11 cellular contexts compared by ENCODE assay signal in the genomic region with DNA sequence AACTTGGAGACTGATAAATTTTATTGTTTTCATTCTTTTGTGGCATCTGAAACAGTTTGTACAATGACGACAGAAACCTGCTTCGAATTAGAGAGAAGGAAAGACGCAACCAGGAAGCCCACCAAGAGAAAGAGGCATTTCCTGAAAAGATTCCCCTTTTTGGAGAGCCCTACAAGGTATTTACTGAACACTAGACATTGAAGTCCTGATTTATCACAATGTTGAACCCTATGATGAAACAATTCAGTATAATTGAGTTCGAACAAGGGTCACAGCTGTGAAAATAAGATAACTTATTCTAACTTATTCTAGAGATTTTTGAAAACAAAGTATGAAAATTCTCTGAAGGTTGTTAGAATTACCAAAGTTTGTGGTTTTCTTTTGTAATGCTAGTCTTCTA.
DNase-seq lines count a peak whose midpoint lies in the region; ATAC-seq and TF ChIP-seq lines count a peak whose summit lies in the region.
"Had no signal": no experiment of that assay in that cellular context is flagged by ENCODE, and none has a peak within 500 bp of the region (broad histone marks: within the 10 kb centered on the region; RNA-seq: fewer than 3 reads in every experiment).

No MANE protein-coding gene starts in this region.

- no peaks in the 10 kb centered on the region for H3K9me3 ChIP-seq in breast epithelium
- no peaks in the 10 kb centered on the region for H3K9me3 ChIP-seq in mammary epithelial cell (replicated peaks; ENCODE audit: insufficient read depth, low read length)
- H3K9me3 ChIP-seq in esophagus muscularis mucosa, result no peaks in the 10 kb centered on the region
- no peaks in the 10 kb centered on the region for H3K9me3 ChIP-seq in neural progenitor cell (ENCODE audit: low read depth)
- no peaks in the 10 kb centered on the region for H3K9me3 ChIP-seq in upper lobe of right lung

- no peak for TF ChIP-seq POLR2A in breast epithelium (IDR thresholded peaks at IDR 0.05)
- no peak for TF ChIP-seq POLR2A in esophagus muscularis mucosa (IDR thresholded peaks at IDR 0.05; ENCODE audit: low read depth)

- BruUV-seq in mammary epithelial cell (replicated peaks; lab: Mats Ljungman, UMichigan), result no TSS peak

- TF ChIP-seq EP300 in esophagus muscularis mucosa (IDR thresholded peaks at IDR 0.05), result no peak

- H2AFZ ChIP-seq in mammary epithelial cell (ENCODE audit: low read depth, low read length) (no peak overlapping the region), neural progenitor cell (replicated peaks) (no peak overlapping the region)
- H2AFZ ChIP-seq: hepatocyte had no signal

- peaks cover 3% of the 10 kb centered on the region for H3K27me3 Mint-ChIP-seq in neural progenitor cell (ENCODE audit: insufficient read depth, low read depth)

- dilution Hi-C loops in mammary epithelial cell (cut with HindIII; ENCODE audit: low sequenced_read_pairs), result no loop called here

- H3K4me1 ChIP-seq in breast epithelium, result no peaks in the 10 kb centered on the region
- peaks cover 23% of the 10 kb centered on the region for H3K4me1 ChIP-seq in mammary epithelial cell (ENCODE audit: insufficient read depth, low read length)
- peaks cover 83 to 86% (median 84%) of the 10 kb centered on the region in 4 donors for H3K4me1 ChIP-seq in esophagus muscularis mucosa
- H3K4me1 ChIP-seq in neural progenitor cell, result peaks cover 61% of the 10 kb centered on the region
- H3K4me1 ChIP-seq in upper lobe of right lung, result peaks cover 49% of the 10 kb centered on the region

- H3K36me3 ChIP-seq in breast epithelium (no peaks in the 10 kb centered on the region), mammary epithelial cell (ENCODE audit: insufficient read depth, low read length) (peaks cover 4% of the 10 kb centered on the region), esophagus muscularis mucosa (peaks cover 6 to 22% (median 16%) of the 10 kb centered on the region in 4 donors), neural progenitor cell (peaks cover 5% of the 10 kb centered on the region), upper lobe of right lung (peaks cover 18% of the 10 kb centered on the region)

- H3K36me3 Mint-ChIP-seq in neural progenitor cell, result peaks cover 26% of the 10 kb centered on the region

- 96% methylated on average over 4 of the region's 4 CpGs for WGBS in mammary epithelial cell (ENCODE audit: low coverage, missing lambda C conversion rate)
- 49% methylated on average over 4 of the region's 4 CpGs for WGBS in esophagus muscularis mucosa

- peaks cover 3% of the 10 kb centered on the region for H3K9me3 Mint-ChIP-seq in neural progenitor cell
- H3K9me3 Mint-ChIP-seq: stimulated activated effector memory CD8-positive, alpha-beta T cell treated with anti-CD3 and anti-CD28 coated beads, Interleukin-12 subunit alpha, Interleukin-12 subunit beta, amount 100 ng/mL, for 72 hours had no signal

- peaks cover 72% of the 10 kb centered on the region for H3K79me2 ChIP-seq in mammary epithelial cell (ENCODE audit: insufficient read depth, low read length)
- H3K79me2 ChIP-seq in neural progenitor cell (ENCODE audit: low read depth), result peaks cover 97% of the 10 kb centered on the region

- TF ChIP-seq CTCF in breast epithelium (IDR thresholded peaks at IDR 0.05), result no peak
- TF ChIP-seq CTCF in mammary epithelial cell (conservative IDR thresholded peaks at IDR 0.05 in 1 of 2, IDR thresholded peaks at IDR 0.05 in 1 of 2; ENCODE audit: extremely low read depth in 1 of 2, insufficient read depth in 1 of 2, low read depth in 1 of 2, low read length in 2 of 2), result no peak
- no peak for TF ChIP-seq CTCF in esophagus muscularis mucosa (IDR thresholded peaks at IDR 0.05)
- TF ChIP-seq CTCF in neural progenitor cell (IDR thresholded peaks at IDR 0.05), result no peak
- no peak for TF ChIP-seq CTCF in upper lobe of right lung (IDR thresholded peaks at IDR 0.05)

- H3K4me3 ChIP-seq in breast epithelium, result no peak overlapping the region
- H3K4me3 ChIP-seq in mammary epithelial cell (replicated peaks in 1 of 3; ENCODE audit: insufficient read depth in 1 of 3, low read depth in 2 of 3, low read length in 3 of 3), result no peak overlapping the region
- H3K4me3 ChIP-seq in esophagus muscularis mucosa, result peak overlapping the region in 1 of 4 donors; percentile 40
- H3K4me3 ChIP-seq in neural progenitor cell, result no peak overlapping the region
- H3K4me3 ChIP-seq in upper lobe of right lung, result no peak overlapping the region
- H3K4me3 ChIP-seq: hepatocyte had no signal

- no peak for ATAC-seq in upper lobe of right lung
- ATAC-seq: stimulated activated effector memory CD8-positive, alpha-beta T cell treated with anti-CD3 and anti-CD28 coated beads, Interleukin-12 subunit alpha, Interleukin-12 subunit beta, amount 100 ng/mL, for 72 hours had no signal

- peaks cover 30% of the 10 kb centered on the region for H3K4me1 Mint-ChIP-seq in neural progenitor cell

- CTCF ChIA-PET in mammary epithelial cell (lab: Charles Lee; ENCODE audit: low non-redundant PET), result no interaction called here

- H3K9ac ChIP-seq in mammary epithelial cell (ENCODE audit: insufficient read depth, low read length), result no peak overlapping the region
- no peak overlapping the region for H3K9ac ChIP-seq in neural progenitor cell

- in situ Hi-C loops in mammary epithelial cell (cut with MboI; ENCODE audit: low sequenced_read_pairs in 2 of 2), result no loop called here

- H4K20me1 ChIP-seq in mammary epithelial cell (ENCODE audit: insufficient read depth, low read length) (no peaks in the 10 kb centered on the region), neural progenitor cell (ENCODE audit: low read depth) (peaks cover 32% of the 10 kb centered on the region)

- DNase-seq in breast epithelium (ENCODE audit: low spot score in 2 of 2), result no peak
- DNase-seq in mammary epithelial cell, result no peak
- no peak for DNase-seq in esophagus muscularis mucosa (ENCODE audit: extremely low spot score)
- DNase-seq in neural progenitor cell (ENCODE audit: low spot score), result no peak
- DNase-seq in upper lobe of right lung, result no peak
- DNase-seq in activated T-cell treated with anti-CD3 and anti-CD28 coated beads, Interleukin-2, amount 50 U/mL, for 48 hours, result no peak
- no peak for DNase-seq in NCI-H748 (lab: John Stamatoyannopoulos, UW; ENCODE audit: unreplicated experiment)
- DNase-seq in A172 (ENCODE audit: low spot score), result no peak
- DNase-seq: DMS79 had no signal

- no peak overlapping the region for H3K4me3 Mint-ChIP-seq in neural progenitor cell
- H3K4me3 Mint-ChIP-seq: stimulated activated effector memory CD8-positive, alpha-beta T cell treated with anti-CD3 and anti-CD28 coated beads, Interleukin-12 subunit alpha, Interleukin-12 subunit beta, amount 100 ng/mL, for 72 hours had no signal

- H3K27ac Mint-ChIP-seq in neural progenitor cell, result no peak overlapping the region
- H3K27ac Mint-ChIP-seq: stimulated activated effector memory CD8-positive, alpha-beta T cell treated with anti-CD3 and anti-CD28 coated beads, Interleukin-12 subunit alpha, Interleukin-12 subunit beta, amount 100 ng/mL, for 72 hours had no signal

- H3F3A ChIP-seq in neural progenitor cell (ENCODE audit: low read depth), result peaks cover 29% of the 10 kb centered on the region

- intact Hi-C loops in breast epithelium (cut with DNase I; ENCODE audit: low total_unique reads), result no loop called here
- intact Hi-C loops in mammary epithelial cell (cut with micrococcal nuclease), result no loop called here
- intact Hi-C loops in esophagus muscularis mucosa (cut with DNase I), result no loop called here
- intact Hi-C loops in upper lobe of right lung (cut with DNase I), result no loop called here

- H3K27me3 ChIP-seq in breast epithelium, result no peaks in the 10 kb centered on the region
- no peaks in the 10 kb centered on the region for H3K27me3 ChIP-seq in mammary epithelial cell (ENCODE audit: insufficient read depth, low read length)
- no peaks in the 10 kb centered on the region for H3K27me3 ChIP-seq in esophagus muscularis mucosa
- no peaks in the 10 kb centered on the region for H3K27me3 ChIP-seq in neural progenitor cell
- no peaks in the 10 kb centered on the region for H3K27me3 ChIP-seq in upper lobe of right lung
- H3K27me3 ChIP-seq: hepatocyte had no signal

- H3K27ac ChIP-seq in breast epithelium (peak overlapping the region; percentile 72 to 90), mammary epithelial cell (ENCODE audit: insufficient read depth, low read depth, low read length) (no peak overlapping the region), esophagus muscularis mucosa (replicated peaks in 1 of 4) (peak overlapping the region; percentile 79 to 89 (median 86)), neural progenitor cell (no peak overlapping the region), upper lobe of right lung (peak overlapping the region; percentile 58)
- H3K27ac ChIP-seq: hepatocyte had no signal

- no peak overlapping the region for H3K4me2 ChIP-seq in mammary epithelial cell (ENCODE audit: insufficient read depth, low read depth, low read length)
- H3K4me2 ChIP-seq in neural progenitor cell, result peak overlapping the region; percentile 74

Comparison
In these comparisons a context has a peak if more than half of its experiments do, and no peak if none do; other contexts are left out.
1. H3K27ac ChIP-seq: peak in breast epithelium (2 of 2), esophagus muscularis mucosa (4 of 4) and upper lobe of right lung (single experiment); none in mammary epithelial cell (single experiment) and neural progenitor cell (single experiment).